In genomic region chr17:8189041-8189710, GRCh38 we compare ENCODE assay signal across 6 cellular contexts. TPM values are rescaled to one million over a fixed set of nuclear protein-coding genes. Genes with fewer than 3 reads are reported as not detected.
DNase-seq lines count a peak whose midpoint lies in the region; ATAC-seq lines count a peak whose summit lies in the region.

No MANE protein-coding gene starts in this region.

- in situ Hi-C loops in ACHN (cut with HindIII; ENCODE audit: low pct_ligation_motif_present, low pct_unique_long_range_greater_than_20kb, low sequenced_read_pairs) = no loop called here

- peak overlapping the region; percentile 80 for H3K4me3 ChIP-seq in GM08714 (ENCODE audit: low read length)

- no peaks in the 10 kb centered on the region for H3K9me3 Mint-ChIP-seq in activated CD4-positive, alpha-beta T cell treated with anti-CD3 and anti-CD28 coated beads, Interleukin-2, amount 10 ng/mL, durations not matched to agents 24 days and 14 days

- intact Hi-C loops in activated CD4-positive, alpha-beta T cell treated with anti-CD3 and anti-CD28 coated beads, Interleukin-2, amount 10 ng/mL, durations not matched to agents 24 days and 14 days (cut with micrococcal nuclease) = loop anchor here (10.0 kb wide), 1 partner anchor 344 kb away; no protein-coding TSS in a partner anchor

- no peaks in the 10 kb centered on the region for H3K27me3 Mint-ChIP-seq in activated CD4-positive, alpha-beta T cell treated with anti-CD3 and anti-CD28 coated beads, Interleukin-2, amount 10 ng/mL, durations not matched to agents 24 days and 14 days

- H3K4me1 Mint-ChIP-seq in activated CD4-positive, alpha-beta T cell treated with anti-CD3 and anti-CD28 coated beads, Interleukin-2, amount 10 ng/mL, durations not matched to agents 24 days and 14 days = peaks cover 15% of the 10 kb centered on the region

- peak overlapping the region; percentile 92 for H3K27ac Mint-ChIP-seq in activated CD4-positive, alpha-beta T cell treated with anti-CD3 and anti-CD28 coated beads, Interleukin-2, amount 10 ng/mL, durations not matched to agents 24 days and 14 days

- no peaks in the 10 kb centered on the region for H3K36me3 Mint-ChIP-seq in activated CD4-positive, alpha-beta T cell treated with anti-CD3 and anti-CD28 coated beads, Interleukin-2, amount 10 ng/mL, durations not matched to agents 24 days and 14 days (ENCODE audit: low read depth)

- ATAC-seq in GM21786 (IDR thresholded peaks at IDR 0.05; ENCODE audit: unreplicated experiment) (no peak), HG02870 (IDR thresholded peaks at IDR 0.05; ENCODE audit: unreplicated experiment) (no peak)

- no peak overlapping the region for H3K4me3 Mint-ChIP-seq in activated CD4-positive, alpha-beta T cell treated with anti-CD3 and anti-CD28 coated beads, Interleukin-2, amount 10 ng/mL, durations not matched to agents 24 days and 14 days

- DNase-seq in activated CD4-positive, alpha-beta T cell treated with anti-CD3 and anti-CD28 coated beads, Interleukin-2, amount 10 ng/mL, durations not matched to agents 24 days and 14 days = peak; percentile 76
- peak; percentile 48 for DNase-seq in iris pigment epithelial cell (ENCODE audit: low read depth)
- no peak for DNase-seq in ACHN

RNA-seq across cellular contexts. Expression of gene BORCS6, which starts 0.8 kb away (rescaled TPM):
- 4.7 and 5.7 TPM in 2 replicates for total RNA-seq in activated CD4-positive, alpha-beta T cell treated with anti-CD3 and anti-CD28 coated beads, Interleukin-2, amount 10 ng/mL, durations not matched to agents 24 days and 14 days

RNA-seq across cellular contexts. Expression of gene TMEM107, which starts 13.0 kb away (rescaled TPM):
- 20.9 and 21.4 TPM in 2 replicates for total RNA-seq in activated CD4-positive, alpha-beta T cell treated with anti-CD3 and anti-CD28 coated beads, Interleukin-2, amount 10 ng/mL, durations not matched to agents 24 days and 14 days

RNA-seq across cellular contexts. Expression of gene AURKB, which starts 21.2 kb away (rescaled TPM):
- total RNA-seq in activated CD4-positive, alpha-beta T cell treated with anti-CD3 and anti-CD28 coated beads, Interleukin-2, amount 10 ng/mL, durations not matched to agents 24 days and 14 days = 92.3 and 101 TPM in 2 replicates

RNA-seq across cellular contexts. Expression of gene VAMP2, which starts 26.4 kb away (rescaled TPM):
- 45.1 and 49.6 TPM in 2 replicates for total RNA-seq in activated CD4-positive, alpha-beta T cell treated with anti-CD3 and anti-CD28 coated beads, Interleukin-2, amount 10 ng/mL, durations not matched to agents 24 days and 14 days

RNA-seq across cellular contexts. Expression of gene PER1, which starts 37.0 kb away (rescaled TPM):
- 39.4 and 41.7 TPM in 2 replicates for total RNA-seq in activated CD4-positive, alpha-beta T cell treated with anti-CD3 and anti-CD28 coated beads, Interleukin-2, amount 10 ng/mL, durations not matched to agents 24 days and 14 days
